ENCODE assay signal across 8 cellular contexts in genomic region chr16:68298907-68299515, GRCh38. TPM values are rescaled to one million over a fixed set of nuclear protein-coding genes. Genes with fewer than 3 reads are reported as not detected.
DNase-seq lines count a peak whose midpoint lies in the region; ATAC-seq and TF ChIP-seq lines count a peak whose summit lies in the region.

No MANE protein-coding gene starts in this region.

- peaks cover 100% of the 10 kb centered on the region for H3K36me3 Mint-ChIP-seq in activated T-helper 17 cell treated with anti-CD3 and anti-CD28 coated beads, Interleukin-2, amount 50 U/mL, for 72 hours (ENCODE audit: low read depth)

- no peak overlapping the region for H3K9ac ChIP-seq in smooth muscle cell (ENCODE audit: low read depth)

- ATAC-seq in activated T-helper 17 cell treated with anti-CD3 and anti-CD28 coated beads, Interleukin-2, amount 50 U/mL, for 72 hours (replicated peaks) = no peak

- DNase-seq in HCEC 1CT (peak; percentile 64), glomerular visceral epithelial cell (ENCODE audit: extremely low spot score) (peak; percentile 85), smooth muscle cell (lab: John Stamatoyannopoulos, UW; ENCODE audit: unreplicated experiment) (peak; percentile 10), DMS79 (lab: John Stamatoyannopoulos, UW) (no peak), NCI-H2196 (lab: John Stamatoyannopoulos, UW; ENCODE audit: unreplicated experiment) (no peak), iPS-NIHi11 (ENCODE audit: low spot score) (no peak)
- DNase-seq in activated CD4-positive, alpha-beta T cell treated with anti-CD3 and anti-CD28 coated beads, Interleukin-2, amount 50 U/mL, for 4 hours = no peak

- H3K4me1 ChIP-seq in smooth muscle cell (ENCODE audit: low read depth) = peaks cover 4% of the 10 kb centered on the region

- no peak overlapping the region for H3K4me3 ChIP-seq in smooth muscle cell

- no peak overlapping the region for H2AFZ ChIP-seq in smooth muscle cell (ENCODE audit: low read depth)

- TF ChIP-seq CTCF in smooth muscle cell (IDR thresholded peaks at IDR 0.05; ENCODE audit: borderline replicate concordance, insufficient read depth, poor library complexity, severe bottlenecking) = no peak

- peaks cover 10% of the 10 kb centered on the region for H3K4me1 Mint-ChIP-seq in activated T-helper 17 cell treated with anti-CD3 and anti-CD28 coated beads, Interleukin-2, amount 50 U/mL, for 72 hours

- no peaks in the 10 kb centered on the region for H3K27me3 Mint-ChIP-seq in activated T-helper 17 cell treated with anti-CD3 and anti-CD28 coated beads, Interleukin-2, amount 50 U/mL, for 72 hours

- no peaks in the 10 kb centered on the region for H3K9me3 Mint-ChIP-seq in activated T-helper 17 cell treated with anti-CD3 and anti-CD28 coated beads, Interleukin-2, amount 50 U/mL, for 72 hours

- peaks cover 33% of the 10 kb centered on the region for H3F3A ChIP-seq in smooth muscle cell (ENCODE audit: low read depth)

- H3K36me3 ChIP-seq in smooth muscle cell (ENCODE audit: low read depth) = peaks cover 7% of the 10 kb centered on the region

- H4K20me1 ChIP-seq in smooth muscle cell (ENCODE audit: low read depth) = peaks cover 79% of the 10 kb centered on the region

- WGBS in smooth muscle cell (ENCODE audit: low lambda C conversion rate) = 24% methylated on average over 5 of the region's 5 CpGs

- H3K27ac Mint-ChIP-seq in activated T-helper 17 cell treated with anti-CD3 and anti-CD28 coated beads, Interleukin-2, amount 50 U/mL, for 72 hours = peak overlapping the region; percentile 32

- no peak overlapping the region for H3K4me3 Mint-ChIP-seq in activated T-helper 17 cell treated with anti-CD3 and anti-CD28 coated beads, Interleukin-2, amount 50 U/mL, for 72 hours

- peak overlapping the region; percentile 62 for H3K27ac ChIP-seq in smooth muscle cell (ENCODE audit: low read depth)

- no peaks in the 10 kb centered on the region for H3K79me2 ChIP-seq in smooth muscle cell (ENCODE audit: low read depth)

- no peaks in the 10 kb centered on the region for H3K27me3 ChIP-seq in smooth muscle cell (ENCODE audit: low read depth)

- H3K4me2 ChIP-seq in smooth muscle cell = peak overlapping the region; percentile 38

- H3K9me3 ChIP-seq in smooth muscle cell (replicated peaks; ENCODE audit: low read depth) = no peaks in the 10 kb centered on the region

RNA-seq across cellular contexts. Expression of gene SLC7A6OS, which starts 11.7 kb away (rescaled TPM):
- 10 to 100 TPM; 21.3 to 21.8 TPM for total RNA-seq in activated T-helper 17 cell treated with anti-CD3 and anti-CD28 coated beads, Interleukin-2, amount 50 U/mL, for 72 hours
- total RNA-seq in smooth muscle cell = 8.3 and 9.6 TPM in 2 replicates
- polyA plus RNA-seq in smooth muscle cell = 13.2 and 13.9 TPM in 2 replicates

RNA-seq across cellular contexts. Expression of gene PRMT7, which starts 11.8 kb away (rescaled TPM):
- total RNA-seq in activated T-helper 17 cell treated with anti-CD3 and anti-CD28 coated beads, Interleukin-2, amount 50 U/mL, for 72 hours = 10 to 100 TPM; 53.3 to 57.8 TPM
- total RNA-seq in smooth muscle cell = 16.3 and 22.1 TPM in 2 replicates
- polyA plus RNA-seq in smooth muscle cell = 19.7 and 25.4 TPM in 2 replicates

RNA-seq across cellular contexts. Expression of gene SLC7A6, which starts 34.7 kb away (rescaled TPM):
- 10 to 100 TPM; 65.6 to 99.0 TPM for total RNA-seq in activated T-helper 17 cell treated with anti-CD3 and anti-CD28 coated beads, Interleukin-2, amount 50 U/mL, for 72 hours
- total RNA-seq in smooth muscle cell = 16.5 and 22.7 TPM in 2 replicates
- polyA plus RNA-seq in smooth muscle cell = 11.4 and 15.9 TPM in 2 replicates

RNA-seq across cellular contexts. Expression of gene PLA2G15, which starts 53.8 kb away (rescaled TPM):
- total RNA-seq in activated T-helper 17 cell treated with anti-CD3 and anti-CD28 coated beads, Interleukin-2, amount 50 U/mL, for 72 hours = 10 to 100 TPM; 11.2 to 15.5 TPM
- 22.5 and 24.2 TPM in 2 replicates for total RNA-seq in smooth muscle cell
- 29.7 and 38.3 TPM in 2 replicates for polyA plus RNA-seq in smooth muscle cell

Comparison
In these comparisons a context has a peak if more than half of its experiments do, and no peak if none do; other contexts are left out.
1. DNase-seq: peak in HCEC 1CT (single experiment), glomerular visceral epithelial cell (single experiment) and smooth muscle cell (single experiment); none in DMS79 (single experiment), NCI-H2196 (single experiment), iPS-NIHi11 (single experiment) and activated CD4-positive, alpha-beta T cell treated with anti-CD3 and anti-CD28 coated beads, Interleukin-2, amount 50 U/mL, for 4 hours (0 of 2).